In the genomic region with DNA sequence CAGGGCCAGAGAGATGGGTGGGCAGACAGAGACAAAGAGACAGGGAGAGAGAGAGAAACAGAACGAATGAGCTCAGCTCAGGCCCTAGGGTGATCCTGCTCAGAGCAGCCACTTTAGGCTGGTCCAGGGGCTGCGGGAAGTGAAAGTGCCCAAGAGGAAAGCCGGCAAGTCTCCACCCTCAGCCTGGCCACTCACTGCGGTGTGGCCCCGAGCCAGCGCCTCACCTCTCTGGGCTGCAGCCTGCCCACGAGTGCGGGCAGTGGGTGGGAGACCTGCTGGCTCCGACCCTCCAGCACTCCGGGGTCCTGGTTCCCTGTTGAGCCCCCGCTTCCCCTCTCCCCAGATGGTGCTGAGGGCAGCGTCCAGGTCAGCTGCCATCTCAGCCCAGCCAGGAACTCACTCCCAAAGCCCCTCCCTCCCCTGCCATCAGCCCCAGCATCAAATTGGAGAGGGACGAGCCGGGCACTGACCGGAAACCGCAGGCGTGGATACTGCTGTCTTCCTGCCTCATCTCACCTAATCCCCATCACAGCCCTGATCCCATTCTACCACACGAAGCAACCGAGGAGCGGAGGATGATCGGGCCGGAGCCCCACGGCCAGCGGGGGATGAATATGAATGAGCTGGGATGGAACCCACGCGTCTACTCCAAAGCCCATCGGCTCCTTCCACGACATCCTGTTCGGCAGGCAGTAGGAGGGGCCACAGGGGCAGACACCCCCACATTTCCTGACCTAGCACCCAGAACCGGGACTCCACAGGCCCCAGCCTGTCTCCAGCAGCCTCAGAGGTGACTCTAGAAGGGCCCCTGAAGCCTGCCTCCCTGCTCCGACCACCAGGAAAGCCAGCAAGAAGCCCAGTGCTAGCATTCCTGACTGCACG, we compare ENCODE assay signal across 21 cellular contexts. TPM values are rescaled to one million over a fixed set of nuclear protein-coding genes. Genes with fewer than 3 reads are reported as not detected.
DNase-seq lines count a peak whose midpoint lies in the region; ATAC-seq and TF ChIP-seq lines count a peak whose summit lies in the region.
"Had no signal": no experiment of that assay in that cellular context is flagged by ENCODE, and none has a peak within 500 bp of the region (broad histone marks: within the 10 kb centered on the region; RNA-seq: fewer than 3 reads in every experiment).

No MANE protein-coding gene starts in this region.

- no peak overlapping the region for H2BK120ac ChIP-seq in IMR-90 (ENCODE audit: low read depth, low read length)

- no peak overlapping the region for H4K8ac ChIP-seq in IMR-90 (ENCODE audit: low read depth in 2 of 2, low read length in 2 of 2)

- H3K27ac ChIP-seq in IMR-90 (ENCODE audit: insufficient read depth, low read length) (no peak overlapping the region), PC-3 (ENCODE audit: low read length) (no peak overlapping the region)
- H3K27ac ChIP-seq in naive thymus-derived CD4-positive, alpha-beta T cell (ENCODE audit: low read depth, low read length) = no peak overlapping the region
- H3K27ac ChIP-seq: KMS-11, parathyroid adenoma, Peyer's patch, transverse colon had no signal

- WGBS in IMR-90 (ENCODE audit: extremely low coverage in 2 of 2, insufficient read length in 1 of 2), 2 experiments = 84% methylated on average over 6 of the region's 32 CpGs; no CpG with 5 or more reads in 1 of the 2 experiments

- H3K9me2 ChIP-seq in PC-3 (replicated peaks; ENCODE audit: low read length) = no peaks in the 10 kb centered on the region
- H3K9me2 ChIP-seq: SK-N-SH had no signal

- BruUV-seq in IMR-90 (replicated peaks; lab: Mats Ljungman, UMichigan) (no TSS peak), PC-3 (replicated peaks; lab: Mats Ljungman, UMichigan) (no TSS peak)

- in situ Hi-C loops in IMR-90 (cut with MboI; ENCODE audit: low sequenced_read_pairs) = no loop called here

- H3K23ac ChIP-seq in IMR-90 (ENCODE audit: low read depth, low read length) = no peak overlapping the region

- H4K91ac ChIP-seq in IMR-90 (ENCODE audit: insufficient read depth, low read depth, low read length) = no peak overlapping the region

- H3K4me3 Mint-ChIP-seq in WTC11 = no peak overlapping the region
- H3K4me3 Mint-ChIP-seq in naive thymus-derived CD4-positive, alpha-beta T cell = peak overlapping the region in 1 of 10 donors; percentile 47

- H3K9me3 ChIP-seq in IMR-90 (ENCODE audit: control insufficient read depth, insufficient read depth, low read length) = no peaks in the 10 kb centered on the region
- no peaks in the 10 kb centered on the region for H3K9me3 ChIP-seq in naive thymus-derived CD4-positive, alpha-beta T cell (ENCODE audit: control insufficient read depth in 2 of 3, low read length in 3 of 3)
- no peaks in the 10 kb centered on the region for H3K9me3 ChIP-seq in PC-3 (ENCODE audit: low read length)
- H3K9me3 ChIP-seq: Peyer's patch, SK-N-SH, transverse colon had no signal

- dilution Hi-C loops in IMR-90 (cut with HindIII; ENCODE audit: low sequenced_read_pairs, unreplicated experiment) = no loop called here

- H3K27ac Mint-ChIP-seq in WTC11 = peak overlapping the region; percentile 49; the same call in 1 of the 2 replicates
- H3K27ac Mint-ChIP-seq in naive thymus-derived CD4-positive, alpha-beta T cell = peak overlapping the region in 1 of 9 donors; percentile 9

- no peak for TF ChIP-seq POLR2A in IMR-90 (IDR thresholded peaks at IDR 0.05; ENCODE audit: low read depth, low read length)

- H3K9me3 Mint-ChIP-seq in WTC11 = no peaks in the 10 kb centered on the region
- no peaks in the 10 kb centered on the region for H3K9me3 Mint-ChIP-seq in naive thymus-derived CD4-positive, alpha-beta T cell

- H2AK5ac ChIP-seq in IMR-90 (ENCODE audit: low read depth, low read length) = no peak overlapping the region

- H4K20me1 ChIP-seq in IMR-90 (ENCODE audit: insufficient read depth, low read length) (peaks cover 10% of the 10 kb centered on the region), PC-3 (ENCODE audit: low read length) (no peaks in the 10 kb centered on the region)

- no peaks in the 10 kb centered on the region for H3K27me3 Mint-ChIP-seq in WTC11 (ENCODE audit: low read depth)
- H3K27me3 Mint-ChIP-seq in naive thymus-derived CD4-positive, alpha-beta T cell = peaks cover 12 to 36% (median 14%) of the 10 kb centered on the region in 5 donors

- H3K9ac ChIP-seq in IMR-90 (ENCODE audit: low read depth, low read length) (no peak overlapping the region), PC-3 (ENCODE audit: low read length) (no peak overlapping the region)
- H3K9ac ChIP-seq: KMS-11, parathyroid adenoma, SK-N-SH had no signal

- peak overlapping the region; percentile 94 for H2AK9ac ChIP-seq in IMR-90 (replicated peaks; ENCODE audit: low read depth, low read length, poor library complexity)

- DNase-seq in CD1c-positive myeloid dendritic cell (ENCODE audit: extremely low spot score) = peak; percentile 74
- DNase-seq in IMR-90 = no peak
- DNase-seq in WTC11 (ENCODE audit: low spot score) = no peak
- DNase-seq in naive thymus-derived CD4-positive, alpha-beta T cell = no peak
- no peak for DNase-seq in T-helper 9 cell
- no peak for DNase-seq in PC-3
- no peak for DNase-seq in EL
- DNase-seq: activated CD4-positive, alpha-beta T cell treated with anti-CD3 and anti-CD28 coated beads for 1 hour; AML-193; aorta; effector memory CD4-positive, alpha-beta T cell; NCI-H1417; Peyer's patch; SK-N-SH; stimulated activated naive CD4-positive, alpha-beta T cell; T1000; transverse colon had no signal

- no peak overlapping the region for H3K4me2 ChIP-seq in IMR-90 (ENCODE audit: low read depth, low read length)
- H3K4me2 ChIP-seq in PC-3 (ENCODE audit: low read length) = no peak overlapping the region
- H3K4me2 ChIP-seq: KMS-11, SK-N-SH had no signal

- H3K36me3 ChIP-seq in IMR-90 (ENCODE audit: control insufficient read depth, insufficient read depth, low read length) (no peaks in the 10 kb centered on the region), PC-3 (ENCODE audit: low read depth, low read length) (no peaks in the 10 kb centered on the region)
- no peaks in the 10 kb centered on the region for H3K36me3 ChIP-seq in naive thymus-derived CD4-positive, alpha-beta T cell (ENCODE audit: control insufficient read depth in 2 of 3, insufficient read depth in 3 of 3, low read length in 3 of 3)
- H3K36me3 ChIP-seq: Peyer's patch, transverse colon had no signal

- H3K4me1 Mint-ChIP-seq in WTC11 = 0 out of 2 replicates have a peak, but pooled peaks cover 3% of the 10 kb centered on the region
- peaks cover 0 to 18% (median 8%) of the 10 kb centered on the region in 7 donors for H3K4me1 Mint-ChIP-seq in naive thymus-derived CD4-positive, alpha-beta T cell

- no peak for TF ChIP-seq CTCF in IMR-90 (conservative IDR thresholded peaks at IDR 0.05; ENCODE audit: low read depth, low read length)
- no peak for TF ChIP-seq CTCF in WTC11 (IDR thresholded peaks at IDR 0.05)
- TF ChIP-seq CTCF in PC-3 (conservative IDR thresholded peaks at IDR 0.05; ENCODE audit: low read depth, low read length) = no peak

- intact Hi-C loops in IMR-90 (cut with micrococcal nuclease) = no loop called here
- intact Hi-C loops in naive thymus-derived CD4-positive, alpha-beta T cell (cut with micrococcal nuclease) = no loop called here
- intact Hi-C loops in PC-3 (cut with micrococcal nuclease) = no loop called here

- CTCF ChIA-PET in IMR-90 (lab: Yijun Ruan, JAX) = no interaction called here
- CTCF ChIA-PET in WTC11 (lab: Charles Lee) = interaction anchor here (0.6 kb wide), 1 partner anchor 19 kb away, joined by 3 read pairs; no protein-coding TSS in a partner anchor
- CTCF ChIA-PET in naive thymus-derived CD4-positive, alpha-beta T cell (lab: Charles Lee) = interaction anchor here (0.5 kb wide), 1 partner anchor 517 kb away, joined by 3 read pairs; no protein-coding TSS in a partner anchor
- CTCF ChIA-PET in PC-3 (lab: Charles Lee) = no interaction called here

- no peak overlapping the region for H4K5ac ChIP-seq in IMR-90 (ENCODE audit: low read depth, low read length)

- H3K4me1 ChIP-seq in IMR-90 (ENCODE audit: control insufficient read depth, insufficient read depth, low read length) = no peaks in the 10 kb centered on the region
- H3K4me1 ChIP-seq in naive thymus-derived CD4-positive, alpha-beta T cell (ENCODE audit: control insufficient read depth in 2 of 2, insufficient read depth in 2 of 2, low read length in 2 of 2) = peaks cover 0 to 4% of the 10 kb centered on the region in 2 donors
- H3K4me1 ChIP-seq in PC-3 (ENCODE audit: insufficient read depth, low read length) = peaks cover 19% of the 10 kb centered on the region
- H3K4me1 ChIP-seq: parathyroid adenoma, Peyer's patch, transverse colon had no signal

- peaks cover 58% of the 10 kb centered on the region for H3K79me2 ChIP-seq in PC-3 (ENCODE audit: low read length)
- H3K79me2 ChIP-seq: parathyroid adenoma had no signal

- H3K56ac ChIP-seq in IMR-90 (ENCODE audit: extremely low read depth, insufficient read depth, low read length) = no peak overlapping the region

- H3K4me3 ChIP-seq in IMR-90 (ENCODE audit: insufficient read depth, low read depth, low read length) (no peak overlapping the region), PC-3 (ENCODE audit: low read length) (no peak overlapping the region)
- H3K4me3 ChIP-seq in naive thymus-derived CD4-positive, alpha-beta T cell (ENCODE audit: low read length) = no peak overlapping the region
- H3K4me3 ChIP-seq: Peyer's patch, transverse colon had no signal

- H3K4ac ChIP-seq in IMR-90 (ENCODE audit: low read depth, low read length) = no peak overlapping the region

- no peaks in the 10 kb centered on the region for H3K9me1 ChIP-seq in IMR-90 (ENCODE audit: insufficient read depth, low read length)

- H3F3A ChIP-seq in PC-3 (ENCODE audit: low read length, unreplicated experiment) = peaks cover 3% of the 10 kb centered on the region

- H2BK15ac ChIP-seq in IMR-90 (ENCODE audit: low read depth, low read length) = no peak overlapping the region

- H3K14ac ChIP-seq in IMR-90 (replicated peaks; ENCODE audit: low read depth, low read length) = no peak overlapping the region

- no peaks in the 10 kb centered on the region for H3K36me3 Mint-ChIP-seq in WTC11
- no peaks in the 10 kb centered on the region for H3K36me3 Mint-ChIP-seq in naive thymus-derived CD4-positive, alpha-beta T cell

- ATAC-seq in IMR-90 (ENCODE audit: low read depth) (no peak), WTC11 (no peak; the same call in 1 of the 2 replicates), PC-3 (no peak)
- peak; percentile 83 for ATAC-seq in naive thymus-derived CD4-positive, alpha-beta T cell

- no peak overlapping the region for H2BK5ac ChIP-seq in IMR-90 (ENCODE audit: low read depth, low read length, poor library complexity, severe bottlenecking)

- H3K18ac ChIP-seq in IMR-90 (ENCODE audit: low read depth, low read length) = no peak overlapping the region

- no peak overlapping the region for H2BK20ac ChIP-seq in IMR-90 (ENCODE audit: low read depth, low read length)

- no peak for TF ChIP-seq RAD21 in IMR-90 (IDR thresholded peaks at IDR 0.05; ENCODE audit: low read length)

- POLR2A ChIA-PET in IMR-90 (lab: Charles Lee; ENCODE audit: unreplicated experiment) (no interaction called here), WTC11 (lab: Charles Lee) (no interaction called here), PC-3 (lab: Charles Lee; ENCODE audit: unreplicated experiment) (no interaction called here)
- POLR2A ChIA-PET in naive thymus-derived CD4-positive, alpha-beta T cell (lab: Charles Lee) = no interaction called here

- peak overlapping the region; percentile 68 for H2AFZ ChIP-seq in IMR-90 (replicated peaks; ENCODE audit: low read length, poor library complexity)
- H2AFZ ChIP-seq in PC-3 (ENCODE audit: low read length) = no peak overlapping the region
- H2AFZ ChIP-seq: parathyroid adenoma had no signal

- H3K79me1 ChIP-seq in IMR-90 (ENCODE audit: low read depth in 1 of 2, low read length in 2 of 2) = peaks cover 0 to 9% of the 10 kb centered on the region in 2 experiments; a peak in 1 of 4 replicates

- H3K27me3 ChIP-seq in IMR-90 (ENCODE audit: control insufficient read depth, insufficient read depth, low read length) = no peaks in the 10 kb centered on the region; the same call in 1 of the 2 replicates
- no peaks in the 10 kb centered on the region for H3K27me3 ChIP-seq in naive thymus-derived CD4-positive, alpha-beta T cell (ENCODE audit: control insufficient read depth in 2 of 2, insufficient read depth in 2 of 2, low read length in 2 of 2)
- no peaks in the 10 kb centered on the region for H3K27me3 ChIP-seq in PC-3 (ENCODE audit: low read length)
- H3K27me3 ChIP-seq: Peyer's patch had no signal

RNA-seq across cellular contexts. Expression of a gene that starts 16.9 kb away (rescaled TPM):
- 0.72 and 0.83 TPM in 2 replicates for total RNA-seq in IMR-90 (2012; rRNA removed)
- polyA plus RNA-seq in IMR-90 (2012; rRNA removed) = 5.0 and 6.3 TPM in 2 replicates
- polyA plus RNA-seq in IMR-90 (2012; cell fraction: cytosol; rRNA removed) = 2.2 and 4.8 TPM in 2 replicates
- polyA plus RNA-seq in IMR-90 (2012; cell fraction: nucleus; rRNA removed; ENCODE audit: low replicate concordance) = 13.5 and 26.9 TPM in 2 replicates
- total RNA-seq in WTC11 (2021) = 0.87 to 1.8 TPM (median 1.5 TPM) in 3 replicates
- total RNA-seq in naive thymus-derived CD4-positive, alpha-beta T cell = under 1 TPM; 0.10 to 0.66 (median 0.57) TPM
- not detected for polyA plus RNA-seq in naive thymus-derived CD4-positive, alpha-beta T cell
- total RNA-seq in PC-3 (2014; rRNA removed) = 10.0 and 14.5 TPM in 2 replicates
- total RNA-seq: G401, lung microvascular endothelial cell had no signal
- polyA plus RNA-seq: aorta had no signal

Comparison
In these comparisons a context has a peak if more than half of its experiments do, and no peak if none do; other contexts are left out.
1. CTCF ChIA-PET loops: an anchor here in WTC11 (0.6 kb wide) and naive thymus-derived CD4-positive, alpha-beta T cell (0.5 kb wide); none called in IMR-90 and PC-3.